1 cellular context compared by ENCODE assay signal in the genomic region with DNA sequence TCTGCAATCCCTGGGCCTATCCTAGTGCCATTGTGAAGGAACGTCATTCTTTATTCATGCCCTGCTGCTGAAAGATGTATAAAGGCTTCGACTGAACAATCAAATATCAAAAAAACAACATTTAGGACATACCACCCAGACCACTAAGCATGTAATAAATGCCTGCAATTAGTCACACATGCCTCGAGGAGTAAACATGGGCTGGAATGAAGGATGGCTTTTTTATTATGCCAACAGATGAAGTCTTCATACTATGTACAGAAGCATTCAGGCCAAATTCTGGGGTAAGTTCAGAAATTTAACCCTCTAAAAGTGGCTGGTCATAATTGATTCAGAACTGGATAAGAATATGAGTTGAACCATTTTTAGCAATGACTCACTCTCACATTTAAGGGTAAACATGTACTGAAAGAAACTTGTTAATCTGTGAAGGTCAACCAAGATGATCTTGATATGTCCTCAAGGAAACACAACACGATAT.
TF ChIP-seq lines count a peak whose summit lies in the region.

No MANE protein-coding gene starts in this region.

TF ChIP-seq in HEK293, 187 proteins besides CTCF, POLR2A, EP300 and RAD21 (continued from another document and continues in another):
- no peak for TF ChIP-seq ZNF16 (tag by site-specific recombination; IDR thresholded peaks at IDR 0.05; ENCODE audit: low read depth)
- no peak for TF ChIP-seq ZNF510 (tag by site-specific recombination; IDR thresholded peaks at IDR 0.05; ENCODE audit: insufficient replicate concordance)
- no peak for TF ChIP-seq ZNF830 (tag by site-specific recombination; IDR thresholded peaks at IDR 0.05; ENCODE audit: low read depth)
- 0 out of 2 replicates have a peak, but pooled peaks have one; percentile 55 for TF ChIP-seq KLF10 (tag by site-specific recombination; IDR thresholded peaks at IDR 0.05)
- TF ChIP-seq, protein P1, sequence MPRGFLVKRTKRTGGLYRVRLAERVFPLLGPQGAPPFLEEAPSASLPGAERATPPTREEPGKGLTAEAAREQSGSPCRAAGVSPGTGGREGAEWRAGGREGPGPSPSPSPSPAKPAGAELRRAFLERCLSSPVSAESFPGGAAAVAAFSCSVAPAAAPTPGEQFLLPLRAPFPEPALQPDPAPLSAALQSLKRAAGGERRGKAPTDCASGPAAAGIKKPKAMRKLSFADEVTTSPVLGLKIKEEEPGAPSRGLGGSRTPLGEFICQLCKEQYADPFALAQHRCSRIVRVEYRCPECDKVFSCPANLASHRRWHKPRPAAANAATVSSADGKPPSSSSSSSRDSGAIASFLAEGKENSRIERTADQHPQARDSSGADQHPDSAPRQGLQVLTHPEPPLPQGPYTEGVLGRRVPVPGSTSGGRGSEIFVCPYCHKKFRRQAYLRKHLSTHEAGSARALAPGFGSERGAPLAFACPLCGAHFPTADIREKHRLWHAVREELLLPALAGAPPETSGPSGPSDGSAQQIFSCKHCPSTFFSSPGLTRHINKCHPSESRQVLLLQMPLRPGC (tag by site-specific recombination; IDR thresholded peaks at IDR 0.05), result 0 out of 2 replicates have a peak, but pooled peaks have one; percentile 51
- TF ChIP-seq OSR2 (tag by site-specific recombination; IDR thresholded peaks at IDR 0.05), result peak; percentile 65; the same call in 1 of the 2 replicates
- TF ChIP-seq, protein P2, sequence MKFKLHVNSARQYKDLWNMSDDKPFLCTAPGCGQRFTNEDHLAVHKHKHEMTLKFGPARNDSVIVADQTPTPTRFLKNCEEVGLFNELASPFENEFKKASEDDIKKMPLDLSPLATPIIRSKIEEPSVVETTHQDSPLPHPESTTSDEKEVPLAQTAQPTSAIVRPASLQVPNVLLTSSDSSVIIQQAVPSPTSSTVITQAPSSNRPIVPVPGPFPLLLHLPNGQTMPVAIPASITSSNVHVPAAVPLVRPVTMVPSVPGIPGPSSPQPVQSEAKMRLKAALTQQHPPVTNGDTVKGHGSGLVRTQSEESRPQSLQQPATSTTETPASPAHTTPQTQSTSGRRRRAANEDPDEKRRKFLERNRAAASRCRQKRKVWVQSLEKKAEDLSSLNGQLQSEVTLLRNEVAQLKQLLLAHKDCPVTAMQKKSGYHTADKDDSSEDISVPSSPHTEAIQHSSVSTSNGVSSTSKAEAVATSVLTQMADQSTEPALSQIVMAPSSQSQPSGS (tag by site-specific recombination; IDR thresholded peaks at IDR 0.05; ENCODE audit: low read depth), result no peak
- TF ChIP-seq ZNF629 (tag by site-specific recombination; IDR thresholded peaks at IDR 0.05), result peak; percentile 91
- TF ChIP-seq ZNF169 (tag by site-specific recombination; IDR thresholded peaks at IDR 0.05), result no peak
- no peak for TF ChIP-seq ZNF837 (tag by site-specific recombination; IDR thresholded peaks at IDR 0.05)
- TF ChIP-seq, protein P3, sequence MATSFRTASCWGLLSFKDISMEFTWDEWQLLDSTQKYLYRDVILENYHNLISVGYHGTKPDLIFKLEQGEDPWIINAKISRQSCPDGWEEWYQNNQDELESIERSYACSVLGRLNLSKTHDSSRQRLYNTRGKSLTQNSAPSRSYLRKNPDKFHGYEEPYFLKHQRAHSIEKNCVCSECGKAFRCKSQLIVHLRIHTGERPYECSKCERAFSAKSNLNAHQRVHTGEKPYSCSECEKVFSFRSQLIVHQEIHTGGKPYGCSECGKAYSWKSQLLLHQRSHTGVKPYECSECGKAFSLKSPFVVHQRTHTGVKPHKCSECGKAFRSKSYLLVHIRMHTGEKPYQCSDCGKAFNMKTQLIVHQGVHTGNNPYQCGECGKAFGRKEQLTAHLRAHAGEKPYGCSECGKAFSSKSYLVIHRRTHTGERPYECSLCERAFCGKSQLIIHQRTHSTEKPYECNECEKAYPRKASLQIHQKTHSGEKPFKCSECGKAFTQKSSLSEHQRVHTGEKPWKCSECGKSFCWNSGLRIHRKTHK (tag by site-specific recombination; IDR thresholded peaks at IDR 0.05), result no peak
- peak; percentile 77 for TF ChIP-seq PRDM6 (tag by site-specific recombination; IDR thresholded peaks at IDR 0.05)
- TF ChIP-seq ZNF324 (tag by site-specific recombination; IDR thresholded peaks at IDR 0.05), result no peak
- no peak for TF ChIP-seq ZNF354C (tag by site-specific recombination; IDR thresholded peaks at IDR 0.05; ENCODE audit: borderline replicate concordance, low read depth)
- no peak for TF ChIP-seq YY1 (tag by site-specific recombination; IDR thresholded peaks at IDR 0.05)
- TF ChIP-seq, protein P4, sequence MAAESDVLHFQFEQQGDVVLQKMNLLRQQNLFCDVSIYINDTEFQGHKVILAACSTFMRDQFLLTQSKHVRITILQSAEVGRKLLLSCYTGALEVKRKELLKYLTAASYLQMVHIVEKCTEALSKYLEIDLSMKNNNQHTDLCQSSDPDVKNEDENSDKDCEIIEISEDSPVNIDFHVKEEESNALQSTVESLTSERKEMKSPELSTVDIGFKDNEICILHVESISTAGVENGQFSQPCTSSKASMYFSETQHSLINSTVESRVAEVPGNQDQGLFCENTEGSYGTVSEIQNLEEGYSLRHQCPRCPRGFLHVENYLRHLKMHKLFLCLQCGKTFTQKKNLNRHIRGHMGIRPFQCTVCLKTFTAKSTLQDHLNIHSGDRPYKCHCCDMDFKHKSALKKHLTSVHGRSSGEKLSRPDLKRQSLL (tag by site-specific recombination; IDR thresholded peaks at IDR 0.05), result no peak
- no peak for TF ChIP-seq ZIC2 (tag by site-specific recombination; IDR thresholded peaks at IDR 0.05)
- peak; percentile 91 for TF ChIP-seq SP7 (tag by site-specific recombination; IDR thresholded peaks at IDR 0.05)
- TF ChIP-seq ZNF175 (tag by site-specific recombination; IDR thresholded peaks at IDR 0.05), result no peak
- TF ChIP-seq, protein P5, sequence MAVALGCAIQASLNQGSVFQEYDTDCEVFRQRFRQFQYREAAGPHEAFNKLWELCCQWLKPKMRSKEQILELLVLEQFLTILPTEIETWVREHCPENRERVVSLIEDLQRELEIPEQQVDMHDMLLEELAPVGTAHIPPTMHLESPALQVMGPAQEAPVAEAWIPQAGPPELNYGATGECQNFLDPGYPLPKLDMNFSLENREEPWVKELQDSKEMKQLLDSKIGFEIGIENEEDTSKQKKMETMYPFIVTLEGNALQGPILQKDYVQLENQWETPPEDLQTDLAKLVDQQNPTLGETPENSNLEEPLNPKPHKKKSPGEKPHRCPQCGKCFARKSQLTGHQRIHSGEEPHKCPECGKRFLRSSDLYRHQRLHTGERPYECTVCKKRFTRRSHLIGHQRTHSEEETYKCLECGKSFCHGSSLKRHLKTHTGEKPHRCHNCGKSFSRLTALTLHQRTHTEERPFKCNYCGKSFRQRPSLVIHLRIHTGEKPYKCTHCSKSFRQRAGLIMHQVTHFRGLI (tag by site-specific recombination; IDR thresholded peaks at IDR 0.05), result no peak
- no peak for TF ChIP-seq ZNF670 (tag by site-specific recombination; IDR thresholded peaks at IDR 0.05; ENCODE audit: low read depth)
- TF ChIP-seq PRDM2 (tag by site-specific recombination; IDR thresholded peaks at IDR 0.05; ENCODE audit: borderline replicate concordance), result no peak
- TF ChIP-seq SALL2 (tag by site-specific recombination; IDR thresholded peaks at IDR 0.05; ENCODE audit: borderline replicate concordance), result no peak
- TF ChIP-seq KLF16 (tag by site-specific recombination; IDR thresholded peaks at IDR 0.05), result no peak
- no peak for TF ChIP-seq ZNF530 (tag by site-specific recombination; IDR thresholded peaks at IDR 0.05; ENCODE audit: low read depth)
- peak; percentile 58; the same call in 1 of the 2 replicates for TF ChIP-seq ZXDB (tag by site-specific recombination; IDR thresholded peaks at IDR 0.05)
- TF ChIP-seq ZSCAN30 (tag by site-specific recombination; IDR thresholded peaks at IDR 0.05), result no peak
- TF ChIP-seq ZNF19 (tag by site-specific recombination; IDR thresholded peaks at IDR 0.05; ENCODE audit: low read depth), result no peak
- peak; percentile 97 for TF ChIP-seq HOXD13 (CRISPR knock-in tag; IDR thresholded peaks at IDR 0.05; ENCODE audit: borderline replicate concordance)
- TF ChIP-seq WT1 (tag by site-specific recombination; IDR thresholded peaks at IDR 0.05), result peak; percentile 62
- TF ChIP-seq ZNF362 (tag by site-specific recombination; IDR thresholded peaks at IDR 0.05), result peak; percentile 58; the same call in 1 of the 2 replicates
- TF ChIP-seq ZNF654 (tag by site-specific recombination; IDR thresholded peaks at IDR 0.05; ENCODE audit: low read depth), result no peak
- peak; percentile 86 for TF ChIP-seq GLI2 (tag by site-specific recombination; IDR thresholded peaks at IDR 0.05; ENCODE audit: borderline replicate concordance, low read depth)
- peak; percentile 55 for TF ChIP-seq ZNF692 (tag by site-specific recombination; IDR thresholded peaks at IDR 0.05)
- TF ChIP-seq, protein P6, sequence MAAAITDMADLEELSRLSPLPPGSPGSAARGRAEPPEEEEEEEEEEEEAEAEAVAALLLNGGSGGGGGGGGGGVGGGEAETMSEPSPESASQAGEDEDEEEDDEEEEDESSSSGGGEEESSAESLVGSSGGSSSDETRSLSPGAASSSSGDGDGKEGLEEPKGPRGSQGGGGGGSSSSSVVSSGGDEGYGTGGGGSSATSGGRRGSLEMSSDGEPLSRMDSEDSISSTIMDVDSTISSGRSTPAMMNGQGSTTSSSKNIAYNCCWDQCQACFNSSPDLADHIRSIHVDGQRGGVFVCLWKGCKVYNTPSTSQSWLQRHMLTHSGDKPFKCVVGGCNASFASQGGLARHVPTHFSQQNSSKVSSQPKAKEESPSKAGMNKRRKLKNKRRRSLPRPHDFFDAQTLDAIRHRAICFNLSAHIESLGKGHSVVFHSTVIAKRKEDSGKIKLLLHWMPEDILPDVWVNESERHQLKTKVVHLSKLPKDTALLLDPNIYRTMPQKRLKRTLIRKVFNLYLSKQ (tag by site-specific recombination; IDR thresholded peaks at IDR 0.05; ENCODE audit: borderline replicate concordance), result no peak
- TF ChIP-seq FEZF1 (tag by site-specific recombination; IDR thresholded peaks at IDR 0.05), result peak; percentile 95
- no peak for TF ChIP-seq ZNF791 (tag by site-specific recombination; IDR thresholded peaks at IDR 0.05)
- no peak for TF ChIP-seq ZNF140 (tag by site-specific recombination; IDR thresholded peaks at IDR 0.05)
